Comparison of ENCODE assay signal across 1 cellular context in the genomic region with DNA sequence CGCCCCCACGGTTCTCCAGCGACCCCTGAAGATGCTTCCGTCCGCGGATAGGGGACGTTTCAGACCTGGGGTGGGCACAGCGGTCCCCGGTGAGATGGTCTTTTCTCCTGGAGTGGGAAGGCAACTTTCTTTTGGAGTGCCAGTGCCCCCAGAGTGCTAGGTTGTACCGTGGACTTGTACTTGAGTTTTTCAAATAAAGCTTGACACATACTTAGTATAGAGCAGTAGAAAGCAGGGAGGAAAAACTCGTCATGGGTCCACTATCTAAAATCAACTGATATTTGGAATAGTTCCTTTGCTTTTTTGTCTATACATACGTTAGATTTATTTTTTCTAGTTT.
TF ChIP-seq lines count a peak whose summit lies in the region.

No MANE protein-coding gene starts in this region.

TF ChIP-seq in GM23338, 12 proteins besides CTCF, POLR2A, EP300 and RAD21 (continued from another document):
- TF ChIP-seq, protein P1, sequence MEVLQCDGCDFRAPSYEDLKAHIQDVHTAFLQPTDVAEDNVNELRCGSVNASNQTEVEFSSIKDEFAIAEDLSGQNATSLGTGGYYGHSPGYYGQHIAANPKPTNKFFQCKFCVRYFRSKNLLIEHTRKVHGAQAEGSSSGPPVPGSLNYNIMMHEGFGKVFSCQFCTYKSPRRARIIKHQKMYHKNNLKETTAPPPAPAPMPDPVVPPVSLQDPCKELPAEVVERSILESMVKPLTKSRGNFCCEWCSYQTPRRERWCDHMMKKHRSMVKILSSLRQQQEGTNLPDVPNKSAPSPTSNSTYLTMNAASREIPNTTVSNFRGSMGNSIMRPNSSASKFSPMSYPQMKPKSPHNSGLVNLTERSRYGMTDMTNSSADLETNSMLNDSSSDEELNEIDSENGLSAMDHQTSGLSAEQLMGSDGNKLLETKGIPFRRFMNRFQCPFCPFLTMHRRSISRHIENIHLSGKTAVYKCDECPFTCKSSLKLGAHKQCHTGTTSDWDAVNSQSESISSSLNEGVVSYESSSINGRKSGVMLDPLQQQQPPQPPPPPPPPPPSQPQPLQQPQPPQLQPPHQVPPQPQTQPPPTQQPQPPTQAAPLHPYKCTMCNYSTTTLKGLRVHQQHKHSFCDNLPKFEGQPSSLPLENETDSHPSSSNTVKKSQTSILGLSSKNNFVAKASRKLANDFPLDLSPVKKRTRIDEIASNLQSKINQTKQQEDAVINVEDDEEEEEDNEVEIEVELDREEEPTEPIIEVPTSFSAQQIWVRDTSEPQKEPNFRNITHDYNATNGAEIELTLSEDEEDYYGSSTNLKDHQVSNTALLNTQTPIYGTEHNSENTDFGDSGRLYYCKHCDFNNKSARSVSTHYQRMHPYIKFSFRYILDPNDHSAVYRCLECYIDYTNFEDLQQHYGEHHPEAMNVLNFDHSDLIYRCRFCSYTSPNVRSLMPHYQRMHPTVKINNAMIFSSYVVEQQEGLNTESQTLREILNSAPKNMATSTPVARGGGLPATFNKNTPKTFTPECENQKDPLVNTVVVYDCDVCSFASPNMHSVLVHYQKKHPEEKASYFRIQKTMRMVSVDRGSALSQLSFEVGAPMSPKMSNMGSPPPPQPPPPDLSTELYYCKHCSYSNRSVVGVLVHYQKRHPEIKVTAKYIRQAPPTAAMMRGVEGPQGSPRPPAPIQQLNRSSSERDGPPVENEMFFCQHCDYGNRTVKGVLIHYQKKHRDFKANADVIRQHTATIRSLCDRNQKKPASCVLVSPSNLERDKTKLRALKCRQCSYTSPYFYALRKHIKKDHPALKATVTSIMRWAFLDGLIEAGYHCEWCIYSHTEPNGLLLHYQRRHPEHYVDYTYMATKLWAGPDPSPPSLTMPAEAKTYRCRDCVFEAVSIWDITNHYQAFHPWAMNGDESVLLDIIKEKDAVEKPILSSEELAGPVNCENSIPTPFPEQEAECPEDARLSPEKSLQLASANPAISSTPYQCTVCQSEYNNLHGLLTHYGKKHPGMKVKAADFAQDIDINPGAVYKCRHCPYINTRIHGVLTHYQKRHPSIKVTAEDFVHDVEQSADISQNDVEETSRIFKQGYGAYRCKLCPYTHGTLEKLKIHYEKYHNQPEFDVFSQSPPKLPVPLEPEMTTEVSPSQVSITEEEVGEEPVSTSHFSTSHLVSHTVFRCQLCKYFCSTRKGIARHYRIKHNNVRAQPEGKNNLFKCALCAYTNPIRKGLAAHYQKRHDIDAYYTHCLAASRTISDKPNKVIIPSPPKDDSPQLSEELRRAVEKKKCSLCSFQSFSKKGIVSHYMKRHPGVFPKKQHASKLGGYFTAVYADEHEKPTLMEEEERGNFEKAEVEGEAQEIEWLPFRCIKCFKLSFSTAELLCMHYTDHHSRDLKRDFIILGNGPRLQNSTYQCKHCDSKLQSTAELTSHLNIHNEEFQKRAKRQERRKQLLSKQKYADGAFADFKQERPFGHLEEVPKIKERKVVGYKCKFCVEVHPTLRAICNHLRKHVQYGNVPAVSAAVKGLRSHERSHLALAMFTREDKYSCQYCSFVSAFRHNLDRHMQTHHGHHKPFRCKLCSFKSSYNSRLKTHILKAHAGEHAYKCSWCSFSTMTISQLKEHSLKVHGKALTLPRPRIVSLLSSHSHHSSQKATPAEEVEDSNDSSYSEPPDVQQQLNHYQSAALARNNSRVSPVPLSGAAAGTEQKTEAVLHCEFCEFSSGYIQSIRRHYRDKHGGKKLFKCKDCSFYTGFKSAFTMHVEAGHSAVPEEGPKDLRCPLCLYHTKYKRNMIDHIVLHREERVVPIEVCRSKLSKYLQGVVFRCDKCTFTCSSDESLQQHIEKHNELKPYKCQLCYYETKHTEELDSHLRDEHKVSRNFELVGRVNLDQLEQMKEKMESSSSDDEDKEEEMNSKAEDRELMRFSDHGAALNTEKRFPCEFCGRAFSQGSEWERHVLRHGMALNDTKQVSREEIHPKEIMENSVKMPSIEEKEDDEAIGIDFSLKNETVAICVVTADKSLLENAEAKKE (CRISPR knock-in tag; IDR thresholded peaks at IDR 0.05) = no peak
- TF ChIP-seq ZNF114 (CRISPR knock-in tag; IDR thresholded peaks at IDR 0.05) = no peak
TF ChIP-seq in GM23338: peak in this region for 0.
